ENCODE assay signal across 7 cellular contexts in genomic region chr9:34546834-34547827, GRCh38. TPM values are rescaled to one million over a fixed set of nuclear protein-coding genes. Genes with fewer than 3 reads are reported as not detected.
DNase-seq lines count a peak whose midpoint lies in the region; ATAC-seq and TF ChIP-seq lines count a peak whose summit lies in the region.

No MANE protein-coding gene starts in this region.

- TF ChIP-seq CTCF in GM06990 (IDR thresholded peaks at IDR 0.05; ENCODE audit: insufficient read depth, low read length, poor library complexity, severe bottlenecking) (peak; percentile 78), activated B cell treated with CpG ODN at 0.5 μM for 24 hours (IDR thresholded peaks at IDR 0.05) (no peak), right lobe of liver (IDR thresholded peaks at IDR 0.05) (peak; percentile 59 to 74 (median 70))

- POLR2A ChIA-PET in activated B cell treated with CpG ODN at 0.5 μM for 24 hours (lab: Charles Lee) = no interaction called here

- intact Hi-C loops in activated B cell treated with CpG ODN at 0.5 μM for 24 hours (cut with micrococcal nuclease) (loop anchor here (1.0 kb wide), 1 partner anchor 110 kb away; no protein-coding TSS in a partner anchor), right lobe of liver (cut with DNase I) (loop anchor here in 1 of 2 donors (2.0 kb wide), 1 partner anchor 46 kb away; no protein-coding TSS in a partner anchor)

- no peaks in the 10 kb centered on the region for H3K36me3 Mint-ChIP-seq in activated B cell treated with CpG ODN at 0.5 μM for 24 hours (ENCODE audit: low read depth)

- H3K9me3 ChIP-seq in right lobe of liver = no peaks in the 10 kb centered on the region

- CTCF ChIA-PET in activated B cell treated with CpG ODN at 0.5 μM for 24 hours (lab: Charles Lee) = interaction anchor here (1.2 to 3.0 kb wide), 6 partner anchors 37 to 143 kb away, joined by 5 to 12 read pairs (median 10); no protein-coding TSS in a partner anchor

- ATAC-seq in activated B cell treated with CpG ODN at 0.5 μM for 24 hours (ENCODE audit: low read depth) (peak; percentile 58), right lobe of liver (peak; percentile 63 to 74 (median 73))

- H3K4me3 ChIP-seq in GM06990 (replicated peaks; ENCODE audit: low read depth, low read length) (no peak overlapping the region), right lobe of liver (no peak overlapping the region)

- H3K27ac ChIP-seq in right lobe of liver = no peak overlapping the region

- no peak overlapping the region for H3K27ac Mint-ChIP-seq in activated B cell treated with CpG ODN at 0.5 μM for 24 hours

- H3K36me3 ChIP-seq in GM06990 (ENCODE audit: control insufficient read depth, insufficient read depth, low read length) (no peaks in the 10 kb centered on the region), right lobe of liver (no peaks in the 10 kb centered on the region)

- WGBS in right lobe of liver (ENCODE audit: insufficient coverage, low coverage, low lambda C conversion rate, missing lambda C conversion rate) = 55% methylated on average over 11 of the region's 16 CpGs

- no peak overlapping the region for H3K4me3 Mint-ChIP-seq in activated B cell treated with CpG ODN at 0.5 μM for 24 hours

- H3K27me3 ChIP-seq in GM06990 (replicated peaks; ENCODE audit: control insufficient read depth, insufficient read depth, low read length) (no peaks in the 10 kb centered on the region; the same call in 1 of the 2 replicates), right lobe of liver (no peaks in the 10 kb centered on the region)

- DNase-seq in GM06990 (ENCODE audit: extremely low read depth, insufficient read length) (no peak), NCI-H1105 (lab: John Stamatoyannopoulos, UW) (peak; percentile 7), activated B cell treated with CpG ODN at 0.5 μM for 24 hours (no peak), dermis blood vessel endothelial cell (peak; percentile 92), right lobe of liver (peak in 2 of 3 donors; percentile 66 to 77), DMS153 (lab: John Stamatoyannopoulos, UW) (no peak)
- peak; percentile 23 for DNase-seq in stimulated activated CD8-positive, alpha-beta memory T cell treated with anti-CD3 and anti-CD28 coated beads, Interleukin-15, amount 100 ng/mL, for 1 hour (ENCODE audit: low read depth)

- TF ChIP-seq POLR2A in right lobe of liver (IDR thresholded peaks at IDR 0.05) = no peak

- H3K4me1 Mint-ChIP-seq in activated B cell treated with CpG ODN at 0.5 μM for 24 hours = no peaks in the 10 kb centered on the region

- peaks cover 29% of the 10 kb centered on the region for H3K27me3 Mint-ChIP-seq in activated B cell treated with CpG ODN at 0.5 μM for 24 hours

- H3K4me1 ChIP-seq in right lobe of liver = peaks cover 0 to 17% (median 8%) of the 10 kb centered on the region in 4 donors

- H3K9me3 Mint-ChIP-seq in activated B cell treated with CpG ODN at 0.5 μM for 24 hours = no peaks in the 10 kb centered on the region

RNA-seq across cellular contexts. Expression of gene ENHO, which starts 24.3 kb away (rescaled TPM):
- not detected in 2 replicates for total RNA-seq in activated B cell treated with CpG ODN at 0.5 μM for 24 hours
- 0.42 TPM in 1 of 2 replicates, not detected in the other for total RNA-seq in dermis blood vessel endothelial cell
- 1 to 10 TPM; 1.5 to 2.7 (median 2.1) TPM for total RNA-seq in right lobe of liver

RNA-seq across cellular contexts. Expression of gene CNTFR, which starts 42.4 kb away (rescaled TPM):
- total RNA-seq in activated B cell treated with CpG ODN at 0.5 μM for 24 hours = not detected in 2 replicates
- not detected in 2 replicates for total RNA-seq in dermis blood vessel endothelial cell
- total RNA-seq in right lobe of liver = 10 to 100 TPM in 1 of 6 experiments, 1 to 10 TPM in 4, under 1 TPM in 1; 0.71 to 12.5 (median 3.4) TPM

Comparison
In these comparisons a context has a peak if more than half of its experiments do, and no peak if none do; other contexts are left out.
1. DNase-seq: peak in NCI-H1105 (single experiment), dermis blood vessel endothelial cell (single experiment), right lobe of liver (2 of 3) and stimulated activated CD8-positive, alpha-beta memory T cell treated with anti-CD3 and anti-CD28 coated beads, Interleukin-15, amount 100 ng/mL, for 1 hour (single experiment); none in GM06990 (single experiment), activated B cell treated with CpG ODN at 0.5 μM for 24 hours (single experiment) and DMS153 (single experiment).